23 cellular contexts compared by ENCODE assay signal in genomic region chr9:21082671-21083070, GRCh38. TPM values are rescaled to one million over a fixed set of nuclear protein-coding genes. Genes with fewer than 3 reads are reported as not detected.
"Had no signal": no experiment of that assay in that cellular context is flagged by ENCODE, and none has a peak within 500 bp of the region (broad histone marks: within the 10 kb centered on the region; RNA-seq: fewer than 3 reads in every experiment).

No MANE protein-coding gene starts in this region.

- H3K4me1 ChIP-seq: foreskin keratinocyte, upper lobe of right lung had no signal

- H3K36me3 Mint-ChIP-seq: brain had no signal

- H3K4me3 ChIP-seq: dorsolateral prefrontal cortex, suprapubic skin, upper lobe of right lung had no signal

- DNase-seq: activated CD4-positive, alpha-beta T cell treated with anti-CD3 and anti-CD28 coated beads, Interleukin-2, amount 50 U/mL, for 4 hours; activated CD4-positive, CD25-positive, alpha-beta regulatory T cell treated with anti-CD3 and anti-CD28 coated beads, Interleukin-2, amount 50 U/mL, for 72 hours; activated T-cell treated with anti-CD3 and anti-CD28 coated beads for 4 hours; anterior cingulate cortex; central memory CD4-positive, alpha-beta T cell; dorsolateral prefrontal cortex; foreskin keratinocyte; hypothalamus; islet precursor cell; mammary epithelial cell; midbrain; nephron progenitor cell; retina; stimulated activated CD4-positive, alpha-beta T cell treated with anti-CD3 and anti-CD28 coated beads, Interleukin-2, amount 100 ng/mL, for 24 hours; upper lobe of right lung had no signal

- H3K4me3 Mint-ChIP-seq: brain, nephron progenitor cell had no signal

- ATAC-seq: foreskin keratinocyte, upper lobe of right lung had no signal

- H3K9me3 ChIP-seq: suprapubic skin, upper lobe of right lung had no signal

- H3K27me3 ChIP-seq: dorsolateral prefrontal cortex, foreskin keratinocyte, suprapubic skin, upper lobe of right lung had no signal

- H3K27ac ChIP-seq: dorsolateral prefrontal cortex, epithelial cell of prostate, foreskin keratinocyte, suprapubic skin, upper lobe of right lung, VCaP had no signal

- H3K27me3 Mint-ChIP-seq: brain; stimulated activated naive CD8-positive, alpha-beta T cell treated with anti-CD3 and anti-CD28 coated beads, Interleukin-15, Interleukin-2, amounts not matched to agents 100 ng/mL and 50 ng/mL, for 24 hours had no signal

- H3K36me3 ChIP-seq: suprapubic skin, upper lobe of right lung had no signal

- H3K27ac Mint-ChIP-seq: brain, nephron progenitor cell had no signal

- H3K4me1 Mint-ChIP-seq: brain, nephron progenitor cell had no signal

RNA-seq across cellular contexts. Expression of gene IFNB1, which starts 4.9 kb away (rescaled TPM):
- total RNA-seq: dorsolateral prefrontal cortex; foreskin keratinocyte; mammary epithelial cell; omental fat pad; posterior vena cava; suprapubic skin; T-helper 1 cell treated with Interleukin-12 subunit alpha and Interleukin-12 subunit beta and Interleukin-4 antibody, amounts not matched to agents 30 ng/mL and 1 ng/mL, for 36 hours; upper lobe of right lung had no signal
- polyA plus RNA-seq: foreskin keratinocyte, mammary epithelial cell had no signal

RNA-seq across cellular contexts. Expression of gene IFNW1, which starts 59.0 kb away (rescaled TPM):
- total RNA-seq: dorsolateral prefrontal cortex; foreskin keratinocyte; mammary epithelial cell; omental fat pad; posterior vena cava; suprapubic skin; T-helper 1 cell treated with Interleukin-12 subunit alpha and Interleukin-12 subunit beta and Interleukin-4 antibody, amounts not matched to agents 30 ng/mL and 1 ng/mL, for 36 hours; upper lobe of right lung had no signal
- polyA plus RNA-seq: foreskin keratinocyte, mammary epithelial cell had no signal
